ENCODE assay signal across 17 cellular contexts in the genomic region with DNA sequence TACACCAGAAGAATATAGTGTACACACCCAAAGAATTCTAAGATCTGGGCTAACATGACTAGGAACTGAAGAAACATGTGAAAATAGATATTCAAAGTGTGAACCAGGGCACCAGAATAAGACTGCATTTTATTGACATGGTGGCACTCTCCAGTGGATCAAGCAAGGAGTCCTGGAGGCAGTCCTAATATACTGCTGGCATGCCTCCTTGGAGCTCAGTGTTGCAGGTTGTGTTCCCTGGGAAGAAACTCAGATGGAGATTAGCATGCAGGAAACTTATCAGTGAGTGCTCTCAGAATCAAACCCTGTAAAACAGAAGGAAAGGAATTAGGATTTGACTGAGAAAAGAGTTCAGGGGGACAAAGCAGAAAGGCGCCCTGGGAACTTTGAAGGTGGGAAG.
DNase-seq lines count a peak whose midpoint lies in the region; ATAC-seq and TF ChIP-seq lines count a peak whose summit lies in the region.
"Had no signal": no experiment of that assay in that cellular context is flagged by ENCODE, and none has a peak within 500 bp of the region (broad histone marks: within the 10 kb centered on the region; RNA-seq: fewer than 3 reads in every experiment).

No MANE protein-coding gene starts in this region.

- H3K4me3 Mint-ChIP-seq in activated CD4-positive, alpha-beta T cell treated with anti-CD3 and anti-CD28 coated beads, Interleukin-2, amount 10 ng/mL, durations not matched to agents 7 days and 5 days, result no peak overlapping the region
- H3K4me3 Mint-ChIP-seq in natural killer cell (no peak overlapping the region), T-cell (no peak overlapping the region)
- no peak overlapping the region for H3K4me3 Mint-ChIP-seq in natural killer cell treated with Interleukin-12 subunit alpha and Interleukin-12 subunit beta and Interleukin-15 and Interleukin-18, amount 100 ng/mL, for 72 hours
- H3K4me3 Mint-ChIP-seq in naive thymus-derived CD8-positive, alpha-beta T cell, result no peak overlapping the region
- H3K4me3 Mint-ChIP-seq: B cell had no signal

- TF ChIP-seq CTCF in natural killer cell (IDR thresholded peaks at IDR 0.05), result no peak

- intact Hi-C loops in natural killer cell (cut with micrococcal nuclease), result no loop called here

- POLR2A ChIA-PET in activated CD4-positive, alpha-beta T cell treated with anti-CD3 and anti-CD28 coated beads, Interleukin-2, amount 10 ng/mL, durations not matched to agents 7 days and 5 days (lab: Charles Lee), result no interaction called here
- POLR2A ChIA-PET in naive thymus-derived CD8-positive, alpha-beta T cell (lab: Charles Lee), result no interaction called here
- POLR2A ChIA-PET in T-cell (lab: Charles Lee), result no interaction called here

- peaks cover 43% of the 10 kb centered on the region for H3K36me3 Mint-ChIP-seq in activated CD4-positive, alpha-beta T cell treated with anti-CD3 and anti-CD28 coated beads, Interleukin-2, amount 10 ng/mL, durations not matched to agents 7 days and 5 days (ENCODE audit: low read depth)
- peaks cover 22% of the 10 kb centered on the region for H3K36me3 Mint-ChIP-seq in natural killer cell
- H3K36me3 Mint-ChIP-seq in natural killer cell treated with Interleukin-12 subunit alpha and Interleukin-12 subunit beta and Interleukin-15 and Interleukin-18, amount 100 ng/mL, for 72 hours, result peaks cover 18% of the 10 kb centered on the region
- H3K36me3 Mint-ChIP-seq in naive thymus-derived CD8-positive, alpha-beta T cell, result peaks cover 0 to 32% (median 12%) of the 10 kb centered on the region in 3 donors
- peaks cover 29% of the 10 kb centered on the region for H3K36me3 Mint-ChIP-seq in T-cell

- no peak for ATAC-seq in natural killer cell
- ATAC-seq in natural killer cell treated with Interleukin-12 subunit alpha and Interleukin-12 subunit beta and Interleukin-15 and Interleukin-18, amount 100 ng/mL, for 72 hours, result no peak
- no peak for ATAC-seq in naive thymus-derived CD8-positive, alpha-beta T cell
- no peak for ATAC-seq in T-cell (replicated peaks in 1 of 4)
- no peak for ATAC-seq in HG02938 (IDR thresholded peaks at IDR 0.05; ENCODE audit: unreplicated experiment)
- ATAC-seq: PC-3 had no signal

- H3K4me1 Mint-ChIP-seq in activated CD4-positive, alpha-beta T cell treated with anti-CD3 and anti-CD28 coated beads, Interleukin-2, amount 10 ng/mL, durations not matched to agents 7 days and 5 days, result peaks cover 11% of the 10 kb centered on the region
- H3K4me1 Mint-ChIP-seq in natural killer cell (peaks cover 36 to 52% of the 10 kb centered on the region in 2 donors), T-cell (peaks cover 1 to 9% (median 4%) of the 10 kb centered on the region in 3 donors)
- peaks cover 17 to 42% of the 10 kb centered on the region in 2 donors for H3K4me1 Mint-ChIP-seq in natural killer cell treated with Interleukin-12 subunit alpha and Interleukin-12 subunit beta and Interleukin-15 and Interleukin-18, amount 100 ng/mL, for 72 hours (ENCODE audit: low read depth in 2 of 2)
- peaks cover 0 to 14% (median 2%) of the 10 kb centered on the region in 4 donors for H3K4me1 Mint-ChIP-seq in naive thymus-derived CD8-positive, alpha-beta T cell

- H3K27ac Mint-ChIP-seq in activated CD4-positive, alpha-beta T cell treated with anti-CD3 and anti-CD28 coated beads, Interleukin-2, amount 10 ng/mL, durations not matched to agents 7 days and 5 days, result peak overlapping the region; percentile 55
- H3K27ac Mint-ChIP-seq in natural killer cell (peak overlapping the region; percentile 51 to 66), T-cell (no peak overlapping the region)
- peak overlapping the region in 1 of 2 donors; percentile 16 for H3K27ac Mint-ChIP-seq in natural killer cell treated with Interleukin-12 subunit alpha and Interleukin-12 subunit beta and Interleukin-15 and Interleukin-18, amount 100 ng/mL, for 72 hours
- H3K27ac Mint-ChIP-seq in naive thymus-derived CD8-positive, alpha-beta T cell, result peak overlapping the region in 6 of 10 donors; percentile 1 to 70 (median 36)
- H3K27ac Mint-ChIP-seq: B cell had no signal

- DNase-seq in activated CD4-positive, alpha-beta T cell treated with anti-CD3 and anti-CD28 coated beads, Interleukin-2, amount 10 ng/mL, durations not matched to agents 7 days and 5 days, result no peak
- no peak for DNase-seq in activated CD4-positive, alpha-beta T cell treated with anti-CD3 and anti-CD28 coated beads, Interleukin-2, amount 50 U/mL, for 48 hours
- DNase-seq in natural killer cell (no peak), T-cell (no peak)
- no peak for DNase-seq in natural killer cell treated with Interleukin-12 subunit alpha and Interleukin-12 subunit beta and Interleukin-15 and Interleukin-18, amount 100 ng/mL, for 72 hours (ENCODE audit: low spot score)
- no peak for DNase-seq in naive thymus-derived CD8-positive, alpha-beta T cell
- DNase-seq: Calu3, DMS153, MG63, NCI-H1105 treated with DMSO at 0.1 percent for 48 hours, NCI-H446, NCI-H524 treated with DMSO at 0.1 percent for 48 hours, NCI-H774, PC-3, SJCRH30 had no signal

- H3K9me3 Mint-ChIP-seq in activated CD4-positive, alpha-beta T cell treated with anti-CD3 and anti-CD28 coated beads, Interleukin-2, amount 10 ng/mL, durations not matched to agents 7 days and 5 days, result no peaks in the 10 kb centered on the region
- H3K9me3 Mint-ChIP-seq in natural killer cell (no peaks in the 10 kb centered on the region), T-cell (no peaks in the 10 kb centered on the region)
- H3K9me3 Mint-ChIP-seq in natural killer cell treated with Interleukin-12 subunit alpha and Interleukin-12 subunit beta and Interleukin-15 and Interleukin-18, amount 100 ng/mL, for 72 hours, result no peaks in the 10 kb centered on the region
- no peaks in the 10 kb centered on the region for H3K9me3 Mint-ChIP-seq in naive thymus-derived CD8-positive, alpha-beta T cell

- CTCF ChIA-PET in activated CD4-positive, alpha-beta T cell treated with anti-CD3 and anti-CD28 coated beads, Interleukin-2, amount 10 ng/mL, durations not matched to agents 7 days and 5 days (lab: Charles Lee), result interaction anchor here (0.9 kb wide), 1 partner anchor 48 kb away, joined by 3 read pairs; no protein-coding TSS in a partner anchor
- CTCF ChIA-PET in T-cell (lab: Charles Lee), result no interaction called here

- no peaks in the 10 kb centered on the region for H3K27me3 Mint-ChIP-seq in activated CD4-positive, alpha-beta T cell treated with anti-CD3 and anti-CD28 coated beads, Interleukin-2, amount 10 ng/mL, durations not matched to agents 7 days and 5 days
- no peaks in the 10 kb centered on the region for H3K27me3 Mint-ChIP-seq in natural killer cell (ENCODE audit: low read depth in 2 of 2)
- no peaks in the 10 kb centered on the region for H3K27me3 Mint-ChIP-seq in natural killer cell treated with Interleukin-12 subunit alpha and Interleukin-12 subunit beta and Interleukin-15 and Interleukin-18, amount 100 ng/mL, for 72 hours
- no peaks in the 10 kb centered on the region for H3K27me3 Mint-ChIP-seq in naive thymus-derived CD8-positive, alpha-beta T cell
- H3K27me3 Mint-ChIP-seq in T-cell, result no peaks in the 10 kb centered on the region
- H3K27me3 Mint-ChIP-seq: B cell had no signal

Comparison
In these comparisons a context has a peak if more than half of its experiments do, and no peak if none do; other contexts are left out.
1. H3K27ac Mint-ChIP-seq: peak in activated CD4-positive, alpha-beta T cell treated with anti-CD3 and anti-CD28 coated beads, Interleukin-2, amount 10 ng/mL, durations not matched to agents 7 days and 5 days (single experiment), natural killer cell (2 of 2) and naive thymus-derived CD8-positive, alpha-beta T cell (6 of 10); none in T-cell (0 of 2).